9 cellular contexts compared by ENCODE assay signal in genomic region chr19:17948474-17948966, GRCh38. TPM values are rescaled to one million over a fixed set of nuclear protein-coding genes. Genes with fewer than 3 reads are reported as not detected.
DNase-seq lines count a peak whose midpoint lies in the region; ATAC-seq and TF ChIP-seq lines count a peak whose summit lies in the region.
"Had no signal": no experiment of that assay in that cellular context is flagged by ENCODE, and none has a peak within 500 bp of the region (broad histone marks: within the 10 kb centered on the region; RNA-seq: fewer than 3 reads in every experiment).

No MANE protein-coding gene starts in this region.

- no peak for ATAC-seq in activated naive CD8-positive, alpha-beta T cell treated with anti-CD3 and anti-CD28 coated beads, Interleukin-2, amount 50 U/mL, for 24 hours
- ATAC-seq in GM18511 (IDR thresholded peaks at IDR 0.05; ENCODE audit: unreplicated experiment) (no peak), GM21528 (IDR thresholded peaks at IDR 0.05; ENCODE audit: low FRiP score, unreplicated experiment) (no peak), HG03175 (IDR thresholded peaks at IDR 0.05; ENCODE audit: unreplicated experiment) (no peak)

- peaks cover 57% of the 10 kb centered on the region for H3K4me1 Mint-ChIP-seq in activated naive CD8-positive, alpha-beta T cell treated with anti-CD3 and anti-CD28 coated beads, Interleukin-2, amount 50 U/mL, for 24 hours
- peaks cover 36% of the 10 kb centered on the region for H3K4me1 Mint-ChIP-seq in mesothelial cell of epicardium

- H3K27me3 Mint-ChIP-seq in activated naive CD8-positive, alpha-beta T cell treated with anti-CD3 and anti-CD28 coated beads, Interleukin-2, amount 50 U/mL, for 24 hours: peaks cover 46% of the 10 kb centered on the region
- peaks cover 39% of the 10 kb centered on the region for H3K27me3 Mint-ChIP-seq in mesothelial cell of epicardium (ENCODE audit: low read depth)

- H3K4me3 Mint-ChIP-seq in activated naive CD8-positive, alpha-beta T cell treated with anti-CD3 and anti-CD28 coated beads, Interleukin-2, amount 50 U/mL, for 24 hours: peak overlapping the region; percentile 68
- peak overlapping the region; percentile 65 for H3K4me3 Mint-ChIP-seq in mesothelial cell of epicardium

- TF ChIP-seq CTCF in BE2C (IDR thresholded peaks at IDR 0.05; ENCODE audit: low read depth, low read length) (no peak), mesothelial cell of epicardium (IDR thresholded peaks at IDR 0.05; ENCODE audit: unreplicated experiment) (no peak)

- H3K9ac ChIP-seq in HUES48 (ENCODE audit: low read depth, low read length): peak overlapping the region; percentile 15; the same call in 1 of the 2 replicates

- H3K36me3 ChIP-seq in BE2C (peaks cover 7% of the 10 kb centered on the region; the same call in 1 of the 2 replicates), HUES48 (ENCODE audit: control insufficient read depth, insufficient read depth, low read length) (peaks cover 7% of the 10 kb centered on the region; the same call in 1 of the 2 replicates)

- H3K27ac Mint-ChIP-seq in activated naive CD8-positive, alpha-beta T cell treated with anti-CD3 and anti-CD28 coated beads, Interleukin-2, amount 50 U/mL, for 24 hours: no peak overlapping the region
- H3K27ac Mint-ChIP-seq in mesothelial cell of epicardium: peak overlapping the region; percentile 94

- H3K4me3 ChIP-seq in BE2C (ENCODE audit: low read depth, low read length) (peak overlapping the region; percentile 36; the same call in 1 of the 2 replicates), HUES48 (ENCODE audit: low read depth, low read length) (peak overlapping the region; percentile 60)

- no peaks in the 10 kb centered on the region for H3K9me3 Mint-ChIP-seq in activated naive CD8-positive, alpha-beta T cell treated with anti-CD3 and anti-CD28 coated beads, Interleukin-2, amount 50 U/mL, for 24 hours
- no peaks in the 10 kb centered on the region for H3K9me3 Mint-ChIP-seq in mesothelial cell of epicardium
- H3K9me3 Mint-ChIP-seq: activated naive CD4-positive, alpha-beta T cell treated with anti-CD3 and anti-CD28 coated beads, Interleukin-2, amount 50 U/mL, for 72 hours had no signal

- DNase-seq in BE2C (no peak), mesothelial cell of epicardium (ENCODE audit: low spot score in 2 of 2, unreplicated experiment in 2 of 2) (no peak), NCI-H446 treated with DMSO at 0.1 percent for 48 hours (lab: John Stamatoyannopoulos, UW) (no peak)
- DNase-seq in activated naive CD8-positive, alpha-beta T cell treated with anti-CD3 and anti-CD28 coated beads, Interleukin-2, amount 50 U/mL, for 24 hours: no peak

- H3K36me3 Mint-ChIP-seq in activated naive CD8-positive, alpha-beta T cell treated with anti-CD3 and anti-CD28 coated beads, Interleukin-2, amount 50 U/mL, for 24 hours (ENCODE audit: low read depth): peaks cover 3% of the 10 kb centered on the region
- no peaks in the 10 kb centered on the region for H3K36me3 Mint-ChIP-seq in mesothelial cell of epicardium

- H3K27ac ChIP-seq in HUES48 (ENCODE audit: low read depth, low read length): peak overlapping the region; percentile 12

- peaks cover 37% of the 10 kb centered on the region for H3K27me3 ChIP-seq in BE2C
- peaks cover 48% of the 10 kb centered on the region for H3K27me3 ChIP-seq in HUES48 (ENCODE audit: control insufficient read depth, insufficient read depth, low read length)

- H3K9me3 ChIP-seq in BE2C: no peaks in the 10 kb centered on the region
- no peaks in the 10 kb centered on the region for H3K9me3 ChIP-seq in HUES48 (ENCODE audit: control insufficient read depth, insufficient read depth, low read length)

- H3K4me1 ChIP-seq in BE2C: peaks cover 17% of the 10 kb centered on the region
- H3K4me1 ChIP-seq in HUES48 (ENCODE audit: control insufficient read depth, insufficient read depth, low read length): peaks cover 26% of the 10 kb centered on the region

RNA-seq across cellular contexts. Expression of gene CCDC124, which starts 15.7 kb away (rescaled TPM):
- polyA plus RNA-seq in BE2C (2012; ENCODE audit: insufficient read depth, insufficient read length, low read depth): 355 TPM
- 70.4 to 73.1 TPM (median 72.6 TPM) in 3 replicates for total RNA-seq in mesothelial cell of epicardium

RNA-seq across cellular contexts. Expression of gene KCNN1, which starts 18.4 kb away (rescaled TPM):
- 9.5 TPM for polyA plus RNA-seq in BE2C (2012; ENCODE audit: insufficient read depth, insufficient read length, low read depth)
- total RNA-seq in mesothelial cell of epicardium: 16.8 to 20.3 TPM (median 19.7 TPM) in 3 replicates

RNA-seq across cellular contexts. Expression of gene ARRDC2, which starts 59.5 kb away (rescaled TPM):
- polyA plus RNA-seq in BE2C (2012; ENCODE audit: insufficient read depth, insufficient read length, low read depth): 2.8 TPM
- 2.9 to 4.0 TPM (median 2.9 TPM) in 3 replicates for total RNA-seq in mesothelial cell of epicardium
